In the genomic region with DNA sequence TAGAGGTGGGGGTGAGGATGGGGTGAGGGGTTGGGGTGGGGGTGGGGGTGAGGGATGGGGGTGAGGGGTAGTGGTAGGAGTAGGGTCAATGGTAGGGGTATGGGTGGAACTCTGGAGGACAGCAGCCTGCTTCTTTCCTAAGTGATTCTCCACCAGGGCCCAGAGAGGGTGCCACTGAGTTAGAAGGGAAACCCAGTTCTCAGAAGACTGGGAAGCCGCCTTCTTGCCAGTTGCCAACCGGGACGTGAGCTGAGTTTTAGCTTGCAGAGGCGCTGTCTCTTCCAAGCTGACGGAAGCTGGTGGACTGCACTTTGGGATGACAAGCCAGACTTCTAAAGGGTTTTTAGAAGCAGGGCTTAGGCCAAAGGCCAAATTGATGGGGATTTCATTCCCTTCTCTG, we compare ENCODE assay signal across 26 cellular contexts.
DNase-seq lines count a peak whose midpoint lies in the region; ATAC-seq, FAIRE-seq and TF ChIP-seq lines count a peak whose summit lies in the region.
"Had no signal": no experiment of that assay in that cellular context is flagged by ENCODE, and none has a peak within 500 bp of the region (broad histone marks: within the 10 kb centered on the region; RNA-seq: fewer than 3 reads in every experiment).

No MANE protein-coding gene starts in this region.

- H3K9ac ChIP-seq in keratinocyte (ENCODE audit: control insufficient read depth, extremely low read depth, insufficient read depth, low read length), result no peak overlapping the region

- H3K4me3 ChIP-seq in WERI-Rb-1 (ENCODE audit: low read depth, low read length) (no peak overlapping the region), keratinocyte (ENCODE audit: control insufficient read depth in 2 of 3, extremely low read depth in 1 of 3, insufficient read depth in 2 of 3, low read depth in 1 of 3, low read length in 3 of 3) (no peak overlapping the region)
- H3K4me3 ChIP-seq: adrenal gland; BLaER1 treated with 17β-estradiol and CSF1 and Interleukin-3, amounts not matched to agents 10 nM and 100 nM; GM12878; psoas muscle had no signal

- no peak overlapping the region for H3K27ac Mint-ChIP-seq in stimulated activated naive CD8-positive, alpha-beta T cell treated with anti-CD3 and anti-CD28 coated beads, Interleukin-15, amount 100 ng/mL, for 72 hours
- H3K27ac Mint-ChIP-seq: activated naive CD4-positive, alpha-beta T cell treated with anti-CD3 and anti-CD28 coated beads for 36 hours; stimulated activated naive CD8-positive, alpha-beta T cell treated with anti-CD3 and anti-CD28 coated beads, Interleukin-15, Interleukin-2, amounts not matched to agents 100 ng/mL and 50 ng/mL, for 24 hours had no signal

- H3K9me3 ChIP-seq in WERI-Rb-1 (ENCODE audit: severe bottlenecking), result no peaks in the 10 kb centered on the region
- H3K9me3 ChIP-seq in keratinocyte (ENCODE audit: control insufficient read depth, low read depth, low read length), result no peaks in the 10 kb centered on the region
- H3K9me3 ChIP-seq: adrenal gland; BLaER1 treated with 17β-estradiol and CSF1 and Interleukin-3, amounts not matched to agents 10 nM and 100 nM; psoas muscle had no signal

- ATAC-seq in stimulated activated naive CD8-positive, alpha-beta T cell treated with anti-CD3 and anti-CD28 coated beads, Interleukin-15, amount 100 ng/mL, for 72 hours, result peak; percentile 42
- ATAC-seq in stimulated activated naive CD8-positive, alpha-beta T cell treated with anti-CD3 and anti-CD28 coated beads, Interleukin-15, Interleukin-2, amounts not matched to agents 100 U/mL and 50 U/mL, for 24 hours, result no peak
- no peak for ATAC-seq in HG02763 (IDR thresholded peaks at IDR 0.05; ENCODE audit: unreplicated experiment)
- ATAC-seq: GM12878 had no signal

- no peaks in the 10 kb centered on the region for H4K20me1 ChIP-seq in keratinocyte (ENCODE audit: control insufficient read depth, extremely low read depth, insufficient read depth, low read length)
- H4K20me1 ChIP-seq: BLaER1 treated with 17β-estradiol and CSF1 and Interleukin-3, amounts not matched to agents 10 nM and 100 nM had no signal

- H3K4me3 Mint-ChIP-seq in stimulated activated naive CD8-positive, alpha-beta T cell treated with anti-CD3 and anti-CD28 coated beads, Interleukin-15, amount 100 ng/mL, for 72 hours, result no peak overlapping the region
- H3K4me3 Mint-ChIP-seq: activated naive CD4-positive, alpha-beta T cell treated with anti-CD3 and anti-CD28 coated beads for 36 hours; brain; stimulated activated naive CD8-positive, alpha-beta T cell treated with anti-CD3 and anti-CD28 coated beads, Interleukin-15, Interleukin-2, amounts not matched to agents 100 ng/mL and 50 ng/mL, for 24 hours had no signal

- no peak overlapping the region for H3K27ac ChIP-seq in WERI-Rb-1
- H3K27ac ChIP-seq in keratinocyte (ENCODE audit: control insufficient read depth, insufficient read depth, low read length), result no peak overlapping the region
- H3K27ac ChIP-seq: adrenal gland, epithelial cell of prostate, psoas muscle had no signal

- H3K27me3 ChIP-seq in WERI-Rb-1 (ENCODE audit: insufficient read depth, low read depth, severe bottlenecking) (no peaks in the 10 kb centered on the region), keratinocyte (ENCODE audit: control insufficient read depth, extremely low read depth, insufficient read depth, low read length) (no peaks in the 10 kb centered on the region)
- H3K27me3 ChIP-seq: adrenal gland; BLaER1 treated with 17β-estradiol and CSF1 and Interleukin-3, amounts not matched to agents 10 nM and 100 nM had no signal

- TF ChIP-seq CTCF in WERI-Rb-1 (IDR thresholded peaks at IDR 0.05; ENCODE audit: low read depth, low read length) (peak; percentile 26; the same call in 1 of the 2 replicates), keratinocyte (optimal IDR thresholded peaks at IDR 0.05 in 1 of 3, IDR thresholded peaks at IDR 0.05 in 1 of 3, conservative IDR thresholded peaks at IDR 0.05 in 1 of 3; ENCODE audit: extremely low read depth in 1 of 3, insufficient read depth in 2 of 3, low read length in 3 of 3) (peak in 2 of 3 experiments; percentile 30 to 51)

- H3K27me3 Mint-ChIP-seq in stimulated activated naive CD8-positive, alpha-beta T cell treated with anti-CD3 and anti-CD28 coated beads, Interleukin-15, amount 100 ng/mL, for 72 hours, result peaks cover 8% of the 10 kb centered on the region

- DNase-seq in stimulated activated naive CD8-positive, alpha-beta T cell treated with anti-CD3 and anti-CD28 coated beads, Interleukin-15, amount 100 ng/mL, for 72 hours, result no peak
- DNase-seq in stimulated activated naive CD8-positive, alpha-beta T cell treated with anti-CD3 and anti-CD28 coated beads, Interleukin-15, Interleukin-2, amounts not matched to agents 100 U/mL and 50 U/mL, for 24 hours, result no peak
- DNase-seq in WERI-Rb-1, result no peak
- DNase-seq in keratinocyte (ENCODE audit: low read depth, low spot score), result no peak
- DNase-seq in H4 (ENCODE audit: low spot score), result no peak
- DNase-seq in mesenteric fat pad (ENCODE audit: low spot score), result no peak
- DNase-seq: activated CD4-positive, alpha-beta T cell treated with anti-CD3 and anti-CD28 coated beads, Interleukin-2, amount 50 U/mL, for 4 hours; activated naive CD4-positive, alpha-beta T cell treated with anti-CD3 and anti-CD28 coated beads for 36 hours; adrenal gland; effector CD4-positive, alpha-beta T cell; kidney glomerular epithelial cell; MM.1S; NCI-H1417 treated with DMSO at 0.1 percent for 48 hours; NCI-H2081; NCI-H226; NCI-H774; psoas muscle; RPMI8226; stimulated activated CD4-positive, alpha-beta T cell treated with anti-CD3 and anti-CD28 coated beads, Interleukin-15, amount 100 ng/mL, for 24 hours; T-helper 1 cell had no signal

- H3K9me1 ChIP-seq in keratinocyte (ENCODE audit: control insufficient read depth, extremely low read depth, insufficient read depth, low read length), result no peaks in the 10 kb centered on the region

- no peak overlapping the region for H3K4me2 ChIP-seq in keratinocyte (ENCODE audit: control insufficient read depth, extremely low read depth, insufficient read depth, low read depth, low read length)

- no peaks in the 10 kb centered on the region for H3K9me3 Mint-ChIP-seq in stimulated activated naive CD8-positive, alpha-beta T cell treated with anti-CD3 and anti-CD28 coated beads, Interleukin-15, amount 100 ng/mL, for 72 hours
- H3K9me3 Mint-ChIP-seq: activated naive CD4-positive, alpha-beta T cell treated with anti-CD3 and anti-CD28 coated beads for 36 hours; brain; stimulated activated naive CD8-positive, alpha-beta T cell treated with anti-CD3 and anti-CD28 coated beads, Interleukin-15, Interleukin-2, amounts not matched to agents 100 ng/mL and 50 ng/mL, for 24 hours had no signal

- H3K79me2 ChIP-seq in keratinocyte (ENCODE audit: control insufficient read depth, insufficient read depth, low read length), result no peaks in the 10 kb centered on the region

- H2AFZ ChIP-seq in keratinocyte (ENCODE audit: control insufficient read depth, low read length), result no peak overlapping the region

- peaks cover 7% of the 10 kb centered on the region for H3K4me1 ChIP-seq in keratinocyte (ENCODE audit: control insufficient read depth, extremely low read depth, insufficient read depth, low read length)

- FAIRE-seq in keratinocyte (lab: Jason Lieb, UNC), result no peak
- FAIRE-seq: GM12878 had no signal

- dilution Hi-C loops in keratinocyte (cut with MboI; ENCODE audit: extremely low pct_ligation_motif_present, low sequenced_read_pairs), result no loop called here

- H3K36me3 ChIP-seq in WERI-Rb-1 (no peaks in the 10 kb centered on the region), keratinocyte (ENCODE audit: control insufficient read depth in 2 of 2, extremely low read depth in 1 of 2, insufficient read depth in 2 of 2, low read length in 2 of 2) (no peaks in the 10 kb centered on the region)
- H3K36me3 ChIP-seq: adrenal gland; BLaER1 treated with 17β-estradiol and CSF1 and Interleukin-3, amounts not matched to agents 10 nM and 100 nM had no signal

- H3K4me1 Mint-ChIP-seq in stimulated activated naive CD8-positive, alpha-beta T cell treated with anti-CD3 and anti-CD28 coated beads, Interleukin-15, amount 100 ng/mL, for 72 hours, result peaks cover 39% of the 10 kb centered on the region
